8 cellular contexts compared by ENCODE assay signal in genomic region chr2:201116959-201117734, GRCh38. TPM values are rescaled to one million over a fixed set of nuclear protein-coding genes. Genes with fewer than 3 reads are reported as not detected.
A peak's percentile ranks its signal among the peaks of the same experiment; 100 is the strongest.
DNase-seq lines count a peak whose midpoint lies in the region; ATAC-seq lines count a peak whose summit lies in the region.

No MANE protein-coding gene starts in this region.

- H2BK5ac ChIP-seq in trophoblast cell (ENCODE audit: low read depth, low read length, poor library complexity): peak overlapping the region; percentile 93

- no peaks in the 10 kb centered on the region for H3K36me3 ChIP-seq in trophoblast cell (ENCODE audit: control insufficient read depth in 1 of 2, insufficient read depth in 2 of 2, low read length in 2 of 2)

- no peak overlapping the region for H2AK5ac ChIP-seq in trophoblast cell (ENCODE audit: low read length)

- H3K4me3 ChIP-seq in trophoblast cell (ENCODE audit: low read depth, low read length): peak overlapping the region; percentile 61

- peak overlapping the region; percentile 87 for H2AFZ ChIP-seq in trophoblast cell (ENCODE audit: insufficient read depth, low read length, poor library complexity)

- H3K14ac ChIP-seq in trophoblast cell (ENCODE audit: low read length): peak overlapping the region; percentile 87

- DNase-seq in activated T-cell treated with anti-CD3 and anti-CD28 coated beads, Interleukin-2, amount 50 U/mL, for 24 hours: no peak
- DNase-seq in activated T-cell treated with anti-CD3 and anti-CD28 coated beads for 4 hours: no peak
- peak; percentile 50 for DNase-seq in NCI-H748 treated with DMSO at 0.1 percent for 48 hours (lab: John Stamatoyannopoulos, UW)
- DNase-seq in activated naive CD8-positive, alpha-beta T cell treated with anti-CD3 and anti-CD28 coated beads, Interleukin-2, amount 10 ng/mL, durations not matched to agents 7 days and 5 days: no peak
- no peak for DNase-seq in Right ventricle myocardium inferior (ENCODE audit: missing footprints)
- peak; percentile 76 to 87 for DNase-seq in trophoblast cell

- WGBS in trophoblast cell (ENCODE audit: extremely low coverage, insufficient coverage, insufficient read length): no CpG with 5 or more reads among the region's 22 CpGs

- H3K18ac ChIP-seq in trophoblast cell (ENCODE audit: low read length): peak overlapping the region; percentile 95

- H3K9ac ChIP-seq in trophoblast cell (ENCODE audit: low read length): no peak overlapping the region

- H3K4me1 ChIP-seq in trophoblast cell (ENCODE audit: control insufficient read depth in 1 of 2, insufficient read depth in 2 of 2, low read length in 2 of 2): peaks cover 4 to 5% of the 10 kb centered on the region in 2 experiments

- peak overlapping the region; percentile 95 for H4K91ac ChIP-seq in trophoblast cell (ENCODE audit: low read depth, low read length)

- no peak overlapping the region for H3K23ac ChIP-seq in trophoblast cell (ENCODE audit: low read length)

- H3K27me3 Mint-ChIP-seq in activated T-cell treated with anti-CD3 and anti-CD28 coated beads, Interleukin-2, amount 50 U/mL, for 24 hours: no peaks in the 10 kb centered on the region
- H3K27me3 Mint-ChIP-seq in activated naive CD8-positive, alpha-beta T cell treated with anti-CD3 and anti-CD28 coated beads, Interleukin-2, amount 10 ng/mL, durations not matched to agents 7 days and 5 days: no peaks in the 10 kb centered on the region

- H3K36me3 Mint-ChIP-seq in activated T-cell treated with anti-CD3 and anti-CD28 coated beads, Interleukin-2, amount 50 U/mL, for 24 hours (ENCODE audit: low read depth): peaks cover 56% of the 10 kb centered on the region
- peaks cover 17% of the 10 kb centered on the region for H3K36me3 Mint-ChIP-seq in activated naive CD8-positive, alpha-beta T cell treated with anti-CD3 and anti-CD28 coated beads, Interleukin-2, amount 10 ng/mL, durations not matched to agents 7 days and 5 days

- H3K27ac ChIP-seq in trophoblast cell (ENCODE audit: low read depth, low read length): peak overlapping the region; percentile 87

- peak overlapping the region; percentile 90 for H3K4me3 Mint-ChIP-seq in activated T-cell treated with anti-CD3 and anti-CD28 coated beads, Interleukin-2, amount 50 U/mL, for 24 hours
- H3K4me3 Mint-ChIP-seq in activated naive CD8-positive, alpha-beta T cell treated with anti-CD3 and anti-CD28 coated beads, Interleukin-2, amount 10 ng/mL, durations not matched to agents 7 days and 5 days: peak overlapping the region; percentile 89

- H3K79me2 ChIP-seq in trophoblast cell (ENCODE audit: control insufficient read depth, insufficient read depth, low read length, poor library complexity): peaks cover 6% of the 10 kb centered on the region

- intact Hi-C loops in Right ventricle myocardium inferior (cut with DNase I): loop anchor here (2.0 kb wide), 2 partner anchors 40 to 46 kb away; partner anchors contain the start of gene HYCC2

- peak overlapping the region; percentile 82 for H2BK120ac ChIP-seq in trophoblast cell (ENCODE audit: insufficient read depth, low read length, poor library complexity)

- no peaks in the 10 kb centered on the region for H3K9me3 ChIP-seq in trophoblast cell (ENCODE audit: insufficient read depth, low read depth, low read length)

- POLR2A ChIA-PET in activated naive CD8-positive, alpha-beta T cell treated with anti-CD3 and anti-CD28 coated beads, Interleukin-2, amount 10 ng/mL, durations not matched to agents 7 days and 5 days (lab: Charles Lee): interaction anchor here (0.6 to 5.3 kb wide), 29 partner anchors 9 to 406 kb away, joined by 3 to 46 read pairs (median 6); partner anchors contain the start of genes CASP10, CASP8, CLK1 and HYCC2

- peaks cover 17% of the 10 kb centered on the region for H3K79me1 ChIP-seq in trophoblast cell (ENCODE audit: low read length)

- peaks cover 54% of the 10 kb centered on the region for H3K4me1 Mint-ChIP-seq in activated T-cell treated with anti-CD3 and anti-CD28 coated beads, Interleukin-2, amount 50 U/mL, for 24 hours (ENCODE audit: low read depth)
- H3K4me1 Mint-ChIP-seq in activated naive CD8-positive, alpha-beta T cell treated with anti-CD3 and anti-CD28 coated beads, Interleukin-2, amount 10 ng/mL, durations not matched to agents 7 days and 5 days: peaks cover 35% of the 10 kb centered on the region

- H3K4ac ChIP-seq in trophoblast cell (ENCODE audit: low read depth, low read length): peak overlapping the region; percentile 63

- peak overlapping the region; percentile 53 for H3K4me2 ChIP-seq in trophoblast cell (ENCODE audit: low read length)

- H3K27me3 ChIP-seq in trophoblast cell (ENCODE audit: insufficient read depth, low read length): no peaks in the 10 kb centered on the region

- peak overlapping the region; percentile 87 for H4K12ac ChIP-seq in trophoblast cell (ENCODE audit: low read depth, low read length)

- no peaks in the 10 kb centered on the region for H3K9me3 Mint-ChIP-seq in activated T-cell treated with anti-CD3 and anti-CD28 coated beads, Interleukin-2, amount 50 U/mL, for 24 hours
- no peaks in the 10 kb centered on the region for H3K9me3 Mint-ChIP-seq in activated naive CD8-positive, alpha-beta T cell treated with anti-CD3 and anti-CD28 coated beads, Interleukin-2, amount 10 ng/mL, durations not matched to agents 7 days and 5 days

- H4K8ac ChIP-seq in trophoblast cell (ENCODE audit: low read depth, low read length): peak overlapping the region; percentile 98

- H2BK12ac ChIP-seq in trophoblast cell (ENCODE audit: low read length): peak overlapping the region; percentile 48

- ATAC-seq in HG02938 (IDR thresholded peaks at IDR 0.05; ENCODE audit: unreplicated experiment) (peak; percentile 25), Right ventricle myocardium inferior (peak; percentile 52), GM19397 (IDR thresholded peaks at IDR 0.05; ENCODE audit: unreplicated experiment) (no peak)
- peak; percentile 25 for ATAC-seq in activated naive CD8-positive, alpha-beta T cell treated with anti-CD3 and anti-CD28 coated beads, Interleukin-2, amount 10 ng/mL, durations not matched to agents 7 days and 5 days (ENCODE audit: low read depth)

- H3K27ac Mint-ChIP-seq in activated T-cell treated with anti-CD3 and anti-CD28 coated beads, Interleukin-2, amount 50 U/mL, for 24 hours: peak overlapping the region; percentile 99
- H3K27ac Mint-ChIP-seq in activated naive CD8-positive, alpha-beta T cell treated with anti-CD3 and anti-CD28 coated beads, Interleukin-2, amount 10 ng/mL, durations not matched to agents 7 days and 5 days: peak overlapping the region; percentile 99

RNA-seq across cellular contexts. Expression of gene CFLAR, which starts 1.2 kb away (rescaled TPM):
- total RNA-seq in activated naive CD8-positive, alpha-beta T cell treated with anti-CD3 and anti-CD28 coated beads, Interleukin-2, amount 10 ng/mL, durations not matched to agents 7 days and 5 days: 100 to 1,000 TPM; 139 to 140 TPM
- total RNA-seq in Right ventricle myocardium inferior: 218 TPM
- 14.5 TPM in 2 replicates for polyA plus RNA-seq in trophoblast cell (2013)

RNA-seq across cellular contexts. Expression of gene NDUFB3, which starts 45.3 kb away (rescaled TPM):
- total RNA-seq in activated naive CD8-positive, alpha-beta T cell treated with anti-CD3 and anti-CD28 coated beads, Interleukin-2, amount 10 ng/mL, durations not matched to agents 7 days and 5 days: 100 to 1,000 TPM; 115 to 116 TPM
- total RNA-seq in Right ventricle myocardium inferior: 555 TPM
- polyA plus RNA-seq in trophoblast cell (2013): 111 TPM in 2 replicates

RNA-seq across cellular contexts. Expression of gene HYCC2, which starts 45.7 kb away (rescaled TPM):
- 10 to 100 TPM; 37.0 to 40.5 TPM for total RNA-seq in activated naive CD8-positive, alpha-beta T cell treated with anti-CD3 and anti-CD28 coated beads, Interleukin-2, amount 10 ng/mL, durations not matched to agents 7 days and 5 days
- 14.5 TPM for total RNA-seq in Right ventricle myocardium inferior
- 6.8 and 7.1 TPM in 2 replicates for polyA plus RNA-seq in trophoblast cell (2013)

Comparison
In these comparisons a context has a peak if more than half of its experiments do, and no peak if none do; other contexts are left out.
1. DNase-seq: peak in NCI-H748 treated with DMSO at 0.1 percent for 48 hours (single experiment) and trophoblast cell (2 of 2); none in activated T-cell treated with anti-CD3 and anti-CD28 coated beads, Interleukin-2, amount 50 U/mL, for 24 hours (single experiment), activated T-cell treated with anti-CD3 and anti-CD28 coated beads for 4 hours (single experiment), activated naive CD8-positive, alpha-beta T cell treated with anti-CD3 and anti-CD28 coated beads, Interleukin-2, amount 10 ng/mL, durations not matched to agents 7 days and 5 days (single experiment) and Right ventricle myocardium inferior (single experiment).